In the genomic region with DNA sequence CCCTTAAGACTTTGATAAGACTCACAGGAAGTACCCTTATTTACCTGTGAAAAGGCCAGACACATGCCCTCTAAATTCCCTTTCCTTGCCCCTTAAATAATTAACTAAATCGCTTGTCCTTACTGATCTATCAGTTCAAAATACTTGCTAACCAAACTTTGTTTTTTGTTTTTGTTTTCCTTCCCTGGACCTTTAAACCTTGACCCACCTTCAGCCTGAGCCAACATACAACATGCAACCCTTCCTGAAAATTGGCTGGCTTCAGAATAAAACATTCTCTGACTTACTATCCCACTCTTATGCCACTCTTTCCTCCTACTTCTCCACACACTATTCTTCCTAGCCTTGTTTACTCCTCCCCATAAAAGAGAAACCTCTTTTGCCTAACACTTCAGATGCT, we compare ENCODE assay signal across 30 cellular contexts.
"Had no signal": no experiment of that assay in that cellular context is flagged by ENCODE, and none has a peak within 500 bp of the region (broad histone marks: within the 10 kb centered on the region; RNA-seq: fewer than 3 reads in every experiment).

No MANE protein-coding gene starts in this region.

- H3K9ac ChIP-seq: neural progenitor cell, parathyroid adenoma had no signal

- H3K27me3 Mint-ChIP-seq: progenitor cell of endocrine pancreas; stimulated activated memory B cell treated with anti-CD40 and anti-IgM and Interleukin-4, amounts not matched to agents 10 μg/mL and 1 μg/mL and 100 μg/mL, for 72 hours; stimulated activated naive CD8-positive, alpha-beta T cell treated with anti-CD3 and anti-CD28 coated beads, Interleukin-15, amount 100 ng/mL, for 72 hours; type B pancreatic cell had no signal

- H3K4me2 ChIP-seq: neural progenitor cell, smooth muscle cell had no signal

- DNase-seq: natural killer cell; occipital lobe; ovary; psoas muscle; right cardiac atrium; spleen; stimulated activated CD4-positive, alpha-beta T cell treated with anti-CD3 and anti-CD28 coated beads, Interleukin-12 subunit alpha, Interleukin-12 subunit beta, amount 100 ng/mL, for 4 hours; stimulated activated CD4-positive, alpha-beta T cell treated with anti-CD3 and anti-CD28 coated beads, Interleukin-1b, Interleukin-23, amount 100 ng/mL, for 48 hours; stimulated activated CD4-positive, alpha-beta T cell treated with anti-CD3 and anti-CD28 coated beads, Interleukin-4, amount 100 ng/mL, for 1 hour; stimulated activated CD4-positive, alpha-beta T cell treated with anti-CD3 and anti-CD28 coated beads, Interleukin-4, amount 100 ng/mL, for 4 hours; stimulated activated CD8-positive, alpha-beta memory T cell treated with anti-CD3 and anti-CD28 coated beads, Interleukin-4, amount 100 ng/mL, for 48 hours; stimulated activated naive CD4-positive, alpha-beta T cell; stimulated activated naive CD8-positive, alpha-beta T cell treated with anti-CD3 and anti-CD28 coated beads, Interleukin-15, amount 100 ng/mL, for 72 hours; stimulated activated naive CD8-positive, alpha-beta T cell treated with anti-CD3 and anti-CD28 coated beads, Interleukin-15, Interleukin-2, amounts not matched to agents 100 U/mL and 50 U/mL, for 24 hours; substantia nigra; testis; tibial artery; transverse colon; upper lobe of right lung; uterus had no signal

- H2AFZ ChIP-seq: neural progenitor cell, parathyroid adenoma had no signal

- H3K79me2 ChIP-seq: parathyroid adenoma had no signal

- H3K36me3 Mint-ChIP-seq: natural killer cell; neural progenitor cell; stimulated activated memory B cell treated with anti-CD40 and anti-IgM and Interleukin-4, amounts not matched to agents 10 μg/mL and 1 μg/mL and 100 μg/mL, for 72 hours; type B pancreatic cell had no signal

- ATAC-seq: natural killer cell; psoas muscle; right cardiac atrium; sciatic nerve; stimulated activated memory B cell treated with anti-CD40 and anti-IgM and Interleukin-4, amounts not matched to agents 10 μg/mL and 1 μg/mL and 100 μg/mL, for 72 hours; stimulated activated naive CD8-positive, alpha-beta T cell treated with anti-CD3 and anti-CD28 coated beads, Interleukin-15, amount 100 ng/mL, for 72 hours; stimulated activated naive CD8-positive, alpha-beta T cell treated with anti-CD3 and anti-CD28 coated beads, Interleukin-15, Interleukin-2, amounts not matched to agents 100 U/mL and 50 U/mL, for 24 hours; upper lobe of right lung had no signal

- H3K27ac ChIP-seq: neural progenitor cell, ovary, parathyroid adenoma, psoas muscle, skin epidermis, spleen, suprapubic skin, testis, tibial artery, transverse colon, upper lobe of right lung, uterus had no signal

- H3K9me3 ChIP-seq: ovary, psoas muscle, spleen, suprapubic skin, testis, tibial artery, transverse colon, upper lobe of right lung, uterus had no signal

- H3K4me1 Mint-ChIP-seq: natural killer cell; neural progenitor cell; stimulated activated memory B cell treated with anti-CD40 and anti-IgM and Interleukin-4, amounts not matched to agents 10 μg/mL and 1 μg/mL and 100 μg/mL, for 72 hours; stimulated activated naive CD8-positive, alpha-beta T cell treated with anti-CD3 and anti-CD28 coated beads, Interleukin-15, amount 100 ng/mL, for 72 hours had no signal

- H3K4me3 ChIP-seq: neural progenitor cell, ovary, psoas muscle, skin epidermis, smooth muscle cell, spleen, suprapubic skin, testis, tibial artery, transverse colon, upper lobe of right lung, uterus had no signal

- H3K4me3 Mint-ChIP-seq: natural killer cell; nephron; neural progenitor cell; stimulated activated memory B cell treated with anti-CD40 and anti-IgM and Interleukin-4, amounts not matched to agents 10 μg/mL and 1 μg/mL and 100 μg/mL, for 72 hours; stimulated activated naive CD8-positive, alpha-beta T cell treated with anti-CD3 and anti-CD28 coated beads, Interleukin-15, amount 100 ng/mL, for 72 hours; type B pancreatic cell had no signal

- H3K27me3 ChIP-seq: neural progenitor cell, ovary, spleen, suprapubic skin, testis, tibial artery, transverse colon, upper lobe of right lung, uterus had no signal

- H3K9me3 Mint-ChIP-seq: nephron, neural progenitor cell, type B pancreatic cell had no signal

- H3K4me1 ChIP-seq: neural progenitor cell, parathyroid adenoma, psoas muscle, spleen, suprapubic skin, testis, tibial artery, transverse colon, upper lobe of right lung, uterus had no signal

- H3K27ac Mint-ChIP-seq: natural killer cell; nephron; neural progenitor cell; progenitor cell of endocrine pancreas; stimulated activated memory B cell treated with anti-CD40 and anti-IgM and Interleukin-4, amounts not matched to agents 10 μg/mL and 1 μg/mL and 100 μg/mL, for 72 hours; type B pancreatic cell had no signal

- H3K36me3 ChIP-seq: neural progenitor cell, ovary, spleen, suprapubic skin, tibial artery, transverse colon, upper lobe of right lung, uterus had no signal
